ENCODE assay signal across 14 cellular contexts in the genomic region with DNA sequence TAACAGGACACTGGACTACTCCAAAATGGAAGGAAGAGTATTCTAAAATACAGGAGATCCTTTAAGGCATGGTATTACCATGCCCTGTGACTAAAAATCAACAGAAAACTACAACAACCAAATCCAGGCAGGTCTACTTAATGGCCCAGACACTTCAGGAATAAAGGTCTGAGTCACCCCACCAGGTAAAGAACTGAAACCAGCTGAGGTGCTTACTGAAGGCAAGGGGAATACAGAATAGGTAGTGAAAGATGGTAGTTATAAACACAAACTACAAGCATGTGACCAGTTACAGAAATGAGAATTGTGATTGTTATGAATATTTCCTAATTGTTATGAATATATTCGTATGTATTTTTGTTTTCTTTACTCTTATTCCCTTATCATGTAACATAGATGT. TPM values are rescaled to one million over a fixed set of nuclear protein-coding genes. Genes with fewer than 3 reads are reported as not detected.
DNase-seq lines count a peak whose midpoint lies in the region; ATAC-seq and TF ChIP-seq lines count a peak whose summit lies in the region.
"Had no signal": no experiment of that assay in that cellular context is flagged by ENCODE, and none has a peak within 500 bp of the region (broad histone marks: within the 10 kb centered on the region; RNA-seq: fewer than 3 reads in every experiment).

No MANE protein-coding gene starts in this region.

- no peak for DNase-seq in lower lobe of right lung
- no peak for DNase-seq in glutamatergic neuron
- no peak for DNase-seq in cerebellar cortex (ENCODE audit: low spot score)
- no peak for DNase-seq in ovary
- DNase-seq: activated CD8-positive, alpha-beta memory T cell treated with anti-CD3 and anti-CD28 coated beads, Interleukin-2, amount 50 U/mL, for 48 hours; head of caudate nucleus; Karpas-422; NCI-H524; sigmoid colon had no signal

- H3K27ac ChIP-seq in lower lobe of right lung (no peak overlapping the region), ovary (no peak overlapping the region)
- H3K27ac ChIP-seq: sigmoid colon had no signal

- H3K27me3 Mint-ChIP-seq in glutamatergic neuron (ENCODE audit: unreplicated experiment) = no peaks in the 10 kb centered on the region
- H3K27me3 Mint-ChIP-seq: central memory CD8-positive, alpha-beta T cell had no signal

- ATAC-seq in GM19023 (IDR thresholded peaks at IDR 0.05; ENCODE audit: unreplicated experiment) (peak; percentile 90), GM21576 (IDR thresholded peaks at IDR 0.05; ENCODE audit: unreplicated experiment) (peak; percentile 95), HG03135 (IDR thresholded peaks at IDR 0.05; ENCODE audit: unreplicated experiment) (peak; percentile 95), lower lobe of right lung (peak; percentile 50 to 70), SK-N-SH treated with all-trans-retinoic acid at 6 μM for 48 hours (no peak)

- H3K4me1 Mint-ChIP-seq in glutamatergic neuron (ENCODE audit: low read depth, unreplicated experiment) = peaks cover 4% of the 10 kb centered on the region
- H3K4me1 Mint-ChIP-seq: central memory CD8-positive, alpha-beta T cell had no signal

- TF ChIP-seq CTCF in lower lobe of right lung (IDR thresholded peaks at IDR 0.05) = no peak
- no peak for TF ChIP-seq CTCF in glutamatergic neuron (IDR thresholded peaks at IDR 0.05; ENCODE audit: partially characterized antibody, unreplicated experiment)
- no peak for TF ChIP-seq CTCF in ovary (IDR thresholded peaks at IDR 0.05)

- H3K9me3 ChIP-seq in lower lobe of right lung = no peaks in the 10 kb centered on the region
- no peaks in the 10 kb centered on the region for H3K9me3 ChIP-seq in ovary
- H3K9me3 ChIP-seq: sigmoid colon had no signal

- H3K4me1 ChIP-seq in lower lobe of right lung (no peaks in the 10 kb centered on the region), ovary (ENCODE audit: insufficient read depth) (no peaks in the 10 kb centered on the region)
- H3K4me1 ChIP-seq: sigmoid colon had no signal

- peaks cover 5% of the 10 kb centered on the region for H3K36me3 Mint-ChIP-seq in glutamatergic neuron (ENCODE audit: unreplicated experiment)

- intact Hi-C loops in lower lobe of right lung (cut with DNase I) = no loop called here
- intact Hi-C loops in ovary (cut with DNase I) = no loop called here

- no peaks in the 10 kb centered on the region for H3K9me3 Mint-ChIP-seq in glutamatergic neuron (ENCODE audit: unreplicated experiment)
- H3K9me3 Mint-ChIP-seq: central memory CD8-positive, alpha-beta T cell had no signal

- H3K27me3 ChIP-seq in lower lobe of right lung (ENCODE audit: low read depth) (no peaks in the 10 kb centered on the region), ovary (no peaks in the 10 kb centered on the region)
- H3K27me3 ChIP-seq: sigmoid colon had no signal

- H3K4me3 ChIP-seq in lower lobe of right lung (no peak overlapping the region), ovary (no peak overlapping the region)
- H3K4me3 ChIP-seq: sigmoid colon had no signal

- TF ChIP-seq EP300 in ovary (IDR thresholded peaks at IDR 0.05) = no peak

- H3K36me3 ChIP-seq in lower lobe of right lung (peaks cover 53% of the 10 kb centered on the region), ovary (no peaks in the 10 kb centered on the region)

- H3K27ac Mint-ChIP-seq in glutamatergic neuron (ENCODE audit: unreplicated experiment) = no peak overlapping the region

- no peak for TF ChIP-seq POLR2A in ovary (IDR thresholded peaks at IDR 0.05)

- WGBS in ovary, 3 donors = 51 to 66% (median 66%) methylated on average over 1 of the region's 1 CpG

- no peak overlapping the region for H3K4me3 Mint-ChIP-seq in glutamatergic neuron (ENCODE audit: unreplicated experiment)
- H3K4me3 Mint-ChIP-seq: central memory CD8-positive, alpha-beta T cell had no signal

TF ChIP-seq in SK-N-SH treated with all-trans-retinoic acid at 6 μM for 48 hours, 23 proteins besides CTCF, POLR2A, EP300 and RAD21 (continues in another document):
- TF ChIP-seq ZFP30 (CRISPR knock-in tag; IDR thresholded peaks at IDR 0.05) (no peak), ESRRG (CRISPR knock-in tag; IDR thresholded peaks at IDR 0.05) (no peak), ARNTL (CRISPR knock-in tag; IDR thresholded peaks at IDR 0.05; ENCODE audit: borderline replicate concordance, low read depth) (no peak), PPARA (CRISPR knock-in tag; IDR thresholded peaks at IDR 0.05; ENCODE audit: borderline replicate concordance) (no peak), ZNF8 (CRISPR knock-in tag; IDR thresholded peaks at IDR 0.05) (no peak), CSDC2 (CRISPR knock-in tag; IDR thresholded peaks at IDR 0.05) (no peak), OSR1 (CRISPR knock-in tag; IDR thresholded peaks at IDR 0.05) (no peak), TCF4 (CRISPR knock-in tag; IDR thresholded peaks at IDR 0.05; ENCODE audit: borderline replicate concordance) (no peak), BACH2 (CRISPR knock-in tag; IDR thresholded peaks at IDR 0.05; ENCODE audit: borderline replicate concordance) (no peak), SNAI2 (CRISPR knock-in tag; IDR thresholded peaks at IDR 0.05) (no peak), GLIS3 (CRISPR knock-in tag; IDR thresholded peaks at IDR 0.05) (no peak), ZFP3 (CRISPR knock-in tag; IDR thresholded peaks at IDR 0.05) (no peak), ZC3H10 (CRISPR knock-in tag; IDR thresholded peaks at IDR 0.05) (no peak), ZNF565 (CRISPR knock-in tag; conservative IDR thresholded peaks at IDR 0.05; ENCODE audit: low read depth) (no peak)
- TF ChIP-seq, protein P1, sequence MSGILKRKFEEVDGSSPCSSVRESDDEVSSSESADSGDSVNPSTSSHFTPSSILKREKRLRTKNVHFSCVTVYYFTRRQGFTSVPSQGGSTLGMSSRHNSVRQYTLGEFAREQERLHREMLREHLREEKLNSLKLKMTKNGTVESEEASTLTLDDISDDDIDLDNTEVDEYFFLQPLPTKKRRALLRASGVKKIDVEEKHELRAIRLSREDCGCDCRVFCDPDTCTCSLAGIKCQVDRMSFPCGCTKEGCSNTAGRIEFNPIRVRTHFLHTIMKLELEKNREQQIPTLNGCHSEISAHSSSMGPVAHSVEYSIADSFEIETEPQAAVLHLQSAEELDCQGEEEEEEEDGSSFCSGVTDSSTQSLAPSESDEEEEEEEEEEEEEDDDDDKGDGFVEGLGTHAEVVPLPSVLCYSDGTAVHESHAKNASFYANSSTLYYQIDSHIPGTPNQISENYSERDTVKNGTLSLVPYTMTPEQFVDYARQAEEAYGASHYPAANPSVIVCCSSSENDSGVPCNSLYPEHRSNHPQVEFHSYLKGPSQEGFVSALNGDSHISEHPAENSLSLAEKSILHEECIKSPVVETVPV (CRISPR knock-in tag; IDR thresholded peaks at IDR 0.05) = no peak
- TF ChIP-seq, protein P2, sequence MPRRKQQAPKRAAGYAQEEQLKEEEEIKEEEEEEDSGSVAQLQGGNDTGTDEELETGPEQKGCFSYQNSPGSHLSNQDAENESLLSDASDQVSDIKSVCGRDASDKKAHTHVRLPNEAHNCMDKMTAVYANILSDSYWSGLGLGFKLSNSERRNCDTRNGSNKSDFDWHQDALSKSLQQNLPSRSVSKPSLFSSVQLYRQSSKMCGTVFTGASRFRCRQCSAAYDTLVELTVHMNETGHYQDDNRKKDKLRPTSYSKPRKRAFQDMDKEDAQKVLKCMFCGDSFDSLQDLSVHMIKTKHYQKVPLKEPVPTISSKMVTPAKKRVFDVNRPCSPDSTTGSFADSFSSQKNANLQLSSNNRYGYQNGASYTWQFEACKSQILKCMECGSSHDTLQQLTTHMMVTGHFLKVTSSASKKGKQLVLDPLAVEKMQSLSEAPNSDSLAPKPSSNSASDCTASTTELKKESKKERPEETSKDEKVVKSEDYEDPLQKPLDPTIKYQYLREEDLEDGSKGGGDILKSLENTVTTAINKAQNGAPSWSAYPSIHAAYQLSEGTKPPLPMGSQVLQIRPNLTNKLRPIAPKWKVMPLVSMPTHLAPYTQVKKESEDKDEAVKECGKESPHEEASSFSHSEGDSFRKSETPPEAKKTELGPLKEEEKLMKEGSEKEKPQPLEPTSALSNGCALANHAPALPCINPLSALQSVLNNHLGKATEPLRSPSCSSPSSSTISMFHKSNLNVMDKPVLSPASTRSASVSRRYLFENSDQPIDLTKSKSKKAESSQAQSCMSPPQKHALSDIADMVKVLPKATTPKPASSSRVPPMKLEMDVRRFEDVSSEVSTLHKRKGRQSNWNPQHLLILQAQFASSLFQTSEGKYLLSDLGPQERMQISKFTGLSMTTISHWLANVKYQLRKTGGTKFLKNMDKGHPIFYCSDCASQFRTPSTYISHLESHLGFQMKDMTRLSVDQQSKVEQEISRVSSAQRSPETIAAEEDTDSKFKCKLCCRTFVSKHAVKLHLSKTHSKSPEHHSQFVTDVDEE (CRISPR knock-in tag; IDR thresholded peaks at IDR 0.05) = no peak
- TF ChIP-seq, protein P3, sequence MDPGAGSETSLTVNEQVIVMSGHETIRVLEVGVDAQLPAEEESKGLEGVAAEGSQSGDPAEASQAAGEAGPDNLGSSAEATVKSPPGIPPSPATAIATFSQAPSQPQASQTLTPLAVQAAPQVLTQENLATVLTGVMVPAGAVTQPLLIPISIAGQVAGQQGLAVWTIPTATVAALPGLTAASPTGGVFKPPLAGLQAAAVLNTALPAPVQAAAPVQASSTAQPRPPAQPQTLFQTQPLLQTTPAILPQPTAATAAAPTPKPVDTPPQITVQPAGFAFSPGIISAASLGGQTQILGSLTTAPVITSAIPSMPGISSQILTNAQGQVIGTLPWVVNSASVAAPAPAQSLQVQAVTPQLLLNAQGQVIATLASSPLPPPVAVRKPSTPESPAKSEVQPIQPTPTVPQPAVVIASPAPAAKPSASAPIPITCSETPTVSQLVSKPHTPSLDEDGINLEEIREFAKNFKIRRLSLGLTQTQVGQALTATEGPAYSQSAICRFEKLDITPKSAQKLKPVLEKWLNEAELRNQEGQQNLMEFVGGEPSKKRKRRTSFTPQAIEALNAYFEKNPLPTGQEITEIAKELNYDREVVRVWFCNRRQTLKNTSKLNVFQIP (CRISPR knock-in tag; IDR thresholded peaks at IDR 0.05; ENCODE audit: borderline replicate concordance, low read depth) = no peak
- TF ChIP-seq, protein P4, sequence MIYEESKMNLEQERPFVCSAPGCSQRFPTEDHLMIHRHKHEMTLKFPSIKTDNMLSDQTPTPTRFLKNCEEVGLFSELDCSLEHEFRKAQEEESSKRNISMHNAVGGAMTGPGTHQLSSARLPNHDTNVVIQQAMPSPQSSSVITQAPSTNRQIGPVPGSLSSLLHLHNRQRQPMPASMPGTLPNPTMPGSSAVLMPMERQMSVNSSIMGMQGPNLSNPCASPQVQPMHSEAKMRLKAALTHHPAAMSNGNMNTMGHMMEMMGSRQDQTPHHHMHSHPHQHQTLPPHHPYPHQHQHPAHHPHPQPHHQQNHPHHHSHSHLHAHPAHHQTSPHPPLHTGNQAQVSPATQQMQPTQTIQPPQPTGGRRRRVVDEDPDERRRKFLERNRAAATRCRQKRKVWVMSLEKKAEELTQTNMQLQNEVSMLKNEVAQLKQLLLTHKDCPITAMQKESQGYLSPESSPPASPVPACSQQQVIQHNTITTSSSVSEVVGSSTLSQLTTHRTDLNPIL (CRISPR knock-in tag; IDR thresholded peaks at IDR 0.05; ENCODE audit: low read depth) = no peak

RNA-seq across cellular contexts. Expression of a gene that starts 13.4 kb away (rescaled TPM):
- total RNA-seq in lower lobe of right lung (128 TPM), glutamatergic neuron (ENCODE audit: unreplicated experiment) (21.4 TPM), ovary (100 to 1,000 TPM in 1 of 7 donors, 10 to 100 TPM in 6; 41.3 to 155 (median 52.8) TPM)
- 10 to 100 TPM; 31.0 to 32.6 TPM for polyA plus RNA-seq in ovary
